ENCODE assay signal across 29 cellular contexts in genomic region chr12:8746046-8746445, GRCh38.
"Had no signal": no experiment of that assay in that cellular context is flagged by ENCODE, and none has a peak within 500 bp of the region (broad histone marks: within the 10 kb centered on the region; RNA-seq: fewer than 3 reads in every experiment).

No MANE protein-coding gene starts in this region.

- DNase-seq: naive thymus-derived CD4-positive, alpha-beta T cell; natural killer cell; occipital lobe; ovary; psoas muscle; right cardiac atrium; right lobe of liver; sigmoid colon; small intestine; stimulated activated CD4-positive, alpha-beta T cell treated with anti-CD3 and anti-CD28 coated beads, Interleukin-15, amount 100 ng/mL, for 24 hours; stimulated activated CD4-positive, alpha-beta T cell treated with anti-CD3 and anti-CD28 coated beads, Interleukin-2, amount 100 ng/mL, for 24 hours; stimulated activated CD4-positive, alpha-beta T cell treated with anti-CD3 and anti-CD28 coated beads, Interleukin-2, amount 100 ng/mL, for 48 hours; stimulated activated CD4-positive, alpha-beta T cell treated with anti-CD3 and anti-CD28 coated beads, Interleukin-4, amount 100 ng/mL, for 4 hours; stimulated activated CD8-positive, alpha-beta memory T cell treated with anti-CD3 and anti-CD28 coated beads, Interleukin-4, amount 100 ng/mL, for 48 hours; stimulated activated naive CD4-positive, alpha-beta T cell; stimulated activated naive CD8-positive, alpha-beta T cell treated with anti-CD3 and anti-CD28 coated beads, Interleukin-15, amount 100 ng/mL, for 72 hours; stimulated activated naive CD8-positive, alpha-beta T cell treated with anti-CD3 and anti-CD28 coated beads, Interleukin-15, Interleukin-2, amounts not matched to agents 100 U/mL and 50 U/mL, for 24 hours; substantia nigra; testis; tibial artery; transverse colon; upper lobe of left lung had no signal

- H3K4me1 ChIP-seq: parathyroid adenoma, right lobe of liver, testis, transverse colon had no signal

- H3K27me3 Mint-ChIP-seq: naive thymus-derived CD4-positive, alpha-beta T cell; stimulated activated memory B cell treated with anti-CD40 and anti-IgM and Interleukin-4, amounts not matched to agents 10 μg/mL and 1 μg/mL and 100 μg/mL, for 72 hours; stimulated activated naive CD8-positive, alpha-beta T cell treated with anti-CD3 and anti-CD28 coated beads, Interleukin-15, amount 100 ng/mL, for 72 hours had no signal

- H3K27ac ChIP-seq: neutrophil, ovary, parathyroid adenoma, psoas muscle, right lobe of liver, sigmoid colon, suprapubic skin, testis, transverse colon, upper lobe of left lung, vagina had no signal

- H3K36me3 Mint-ChIP-seq: natural killer cell had no signal

- H3K27me3 ChIP-seq: neutrophil, ovary, right lobe of liver, sigmoid colon, suprapubic skin, testis, tibial artery, transverse colon, upper lobe of left lung, vagina had no signal

- H3K9ac ChIP-seq: parathyroid adenoma had no signal

- H3K4me3 Mint-ChIP-seq: naive thymus-derived CD4-positive, alpha-beta T cell; natural killer cell; nephron; neural crest cell; stimulated activated memory B cell treated with anti-CD40 and anti-IgM and Interleukin-4, amounts not matched to agents 10 μg/mL and 1 μg/mL and 100 μg/mL, for 72 hours; stimulated activated naive CD8-positive, alpha-beta T cell treated with anti-CD3 and anti-CD28 coated beads, Interleukin-15, amount 100 ng/mL, for 72 hours had no signal

- H3K9me3 ChIP-seq: neutrophil, ovary, psoas muscle, right lobe of liver, sigmoid colon, suprapubic skin, testis, tibial artery, transverse colon, upper lobe of left lung, vagina had no signal

- H3K4me3 ChIP-seq: ovary, psoas muscle, right lobe of liver, sigmoid colon, suprapubic skin, testis, tibial artery, transverse colon, upper lobe of left lung, vagina had no signal

- H3K27ac Mint-ChIP-seq: natural killer cell; nephron; stimulated activated memory B cell treated with anti-CD40 and anti-IgM and Interleukin-4, amounts not matched to agents 10 μg/mL and 1 μg/mL and 100 μg/mL, for 72 hours; stimulated activated naive CD8-positive, alpha-beta T cell treated with anti-CD3 and anti-CD28 coated beads, Interleukin-15, amount 100 ng/mL, for 72 hours had no signal

- H3K4me1 Mint-ChIP-seq: nephron; stimulated activated memory B cell treated with anti-CD40 and anti-IgM and Interleukin-4, amounts not matched to agents 10 μg/mL and 1 μg/mL and 100 μg/mL, for 72 hours; stimulated activated naive CD8-positive, alpha-beta T cell treated with anti-CD3 and anti-CD28 coated beads, Interleukin-15, amount 100 ng/mL, for 72 hours had no signal

- H3K36me3 ChIP-seq: neutrophil, ovary, transverse colon had no signal

- H3K9me3 Mint-ChIP-seq: naive thymus-derived CD4-positive, alpha-beta T cell; natural killer cell; nephron; neural crest cell; stimulated activated memory B cell treated with anti-CD40 and anti-IgM and Interleukin-4, amounts not matched to agents 10 μg/mL and 1 μg/mL and 100 μg/mL, for 72 hours; stimulated activated naive CD8-positive, alpha-beta T cell treated with anti-CD3 and anti-CD28 coated beads, Interleukin-15, amount 100 ng/mL, for 72 hours had no signal
